8 cellular contexts compared by ENCODE assay signal in the genomic region with DNA sequence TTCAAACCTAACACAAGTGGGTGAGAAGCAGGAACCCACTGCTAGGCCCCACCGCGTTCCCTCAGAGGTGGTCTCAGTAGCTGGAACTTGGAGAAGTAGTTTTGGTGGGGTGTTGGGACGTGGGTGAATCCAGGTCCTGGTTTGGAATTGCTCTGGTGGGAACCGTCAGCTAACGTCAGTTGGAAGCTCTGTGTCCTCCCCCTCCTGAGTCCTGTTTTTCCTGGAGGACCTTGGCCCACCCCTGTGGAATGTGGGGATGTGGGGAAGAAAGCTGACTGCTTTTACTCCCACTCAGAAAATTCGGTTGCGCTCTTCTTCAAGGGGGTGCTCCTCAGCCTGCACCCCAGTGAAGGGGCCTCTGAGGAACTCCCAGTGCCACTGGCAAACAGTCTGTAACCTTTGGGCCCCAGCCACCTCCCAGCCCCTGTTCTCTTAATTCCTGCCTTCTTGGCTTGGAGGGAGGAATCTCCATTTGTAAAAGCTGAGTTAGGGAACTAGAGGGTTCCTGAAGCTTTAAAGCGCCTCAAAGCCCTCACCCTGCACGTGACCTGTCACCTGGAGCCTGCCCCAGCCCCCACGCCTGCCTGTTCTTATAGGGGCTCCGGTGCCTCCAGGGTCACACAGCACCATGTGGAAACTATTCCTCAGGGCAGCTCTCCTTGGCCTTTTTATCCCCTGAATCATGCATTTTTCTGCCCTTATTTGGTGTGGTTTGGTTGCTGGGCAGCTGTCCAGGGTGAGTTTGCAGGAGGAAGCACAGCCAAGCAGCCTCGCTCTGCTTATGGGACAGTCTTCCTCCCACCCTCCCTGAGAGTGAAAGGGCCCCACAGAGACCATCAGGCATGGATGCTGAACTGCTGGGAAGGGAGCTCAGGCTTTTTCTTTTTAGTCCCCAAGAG. TPM values are rescaled to one million over a fixed set of nuclear protein-coding genes. Genes with fewer than 3 reads are reported as not detected.
DNase-seq lines count a peak whose midpoint lies in the region; TF ChIP-seq lines count a peak whose summit lies in the region.

No MANE protein-coding gene starts in this region.

- TF ChIP-seq CTCF in WI38 (IDR thresholded peaks at IDR 0.05; ENCODE audit: low read depth, low read length) (0 out of 2 replicates have a peak, but pooled peaks have one; percentile 5), ovary (IDR thresholded peaks at IDR 0.05) (peak in 1 of 3 donors; percentile 11)

- H3K9me3 ChIP-seq in ovary, result no peaks in the 10 kb centered on the region

- H3K27ac ChIP-seq in ovary, result peak overlapping the region; percentile 87 to 92

- CTCF ChIA-PET in activated naive CD4-positive, alpha-beta T cell treated with anti-CD3 and anti-CD28 coated beads, Interleukin-2, amount 10 ng/mL, durations not matched to agents 7 days and 5 days (lab: Charles Lee), result interaction anchor here (0.8 to 5.8 kb wide), 12 partner anchors 7 to 208 kb away, joined by 3 to 76 read pairs (median 5); no protein-coding TSS in a partner anchor

- no peak overlapping the region for H3K27ac Mint-ChIP-seq in activated naive CD4-positive, alpha-beta T cell treated with anti-CD3 and anti-CD28 coated beads, Interleukin-2, amount 10 ng/mL, durations not matched to agents 7 days and 5 days

- H3K27me3 ChIP-seq in ovary, result no peaks in the 10 kb centered on the region

- no peak overlapping the region for H3K4me3 ChIP-seq in WI38 (ENCODE audit: low read depth, low read length)
- H3K4me3 ChIP-seq in ovary, result no peak overlapping the region

- TF ChIP-seq POLR2A in ovary (IDR thresholded peaks at IDR 0.05), result no peak

- intact Hi-C loops in ovary (cut with DNase I), result loop anchor here (5.0 to 10.0 kb wide), 4 partner anchors 62 to 207 kb away; a partner anchor contains a TSS

- WGBS in ovary, 3 donors, result 1 to 8% (median 3%) methylated on average over 12 of the region's 12 CpGs

- no peak overlapping the region for H3K4me3 Mint-ChIP-seq in activated naive CD4-positive, alpha-beta T cell treated with anti-CD3 and anti-CD28 coated beads, Interleukin-2, amount 10 ng/mL, durations not matched to agents 7 days and 5 days

- H3K36me3 Mint-ChIP-seq in activated naive CD4-positive, alpha-beta T cell treated with anti-CD3 and anti-CD28 coated beads, Interleukin-2, amount 10 ng/mL, durations not matched to agents 7 days and 5 days, result no peaks in the 10 kb centered on the region

- peak; percentile 66 for TF ChIP-seq EP300 in ovary (IDR thresholded peaks at IDR 0.05)

- H3K9me3 Mint-ChIP-seq in activated naive CD4-positive, alpha-beta T cell treated with anti-CD3 and anti-CD28 coated beads, Interleukin-2, amount 10 ng/mL, durations not matched to agents 7 days and 5 days, result no peaks in the 10 kb centered on the region

- peak; percentile 88 for DNase-seq in GM03348 (ENCODE audit: low spot score)
- DNase-seq in glomerular visceral epithelial cell (ENCODE audit: extremely low spot score), result peak; percentile 98
- DNase-seq in ovary, result peak; percentile 91 to 97 (median 95)
- no peak for DNase-seq in OCI-M2 (lab: John Stamatoyannopoulos, UW; ENCODE audit: unreplicated experiment)
- DNase-seq in NCI-H128 (lab: John Stamatoyannopoulos, UW; ENCODE audit: unreplicated experiment), result no peak
- no peak for DNase-seq in NCI-H1417 (lab: John Stamatoyannopoulos, UW)
- no peak for DNase-seq in activated naive CD4-positive, alpha-beta T cell treated with anti-CD3 and anti-CD28 coated beads, Interleukin-2, amount 10 ng/mL, durations not matched to agents 7 days and 5 days

- no peaks in the 10 kb centered on the region for H3K36me3 ChIP-seq in ovary

- peaks cover 59% of the 10 kb centered on the region for H3K4me1 ChIP-seq in ovary (ENCODE audit: insufficient read depth)

- peaks cover 57% of the 10 kb centered on the region for H3K27me3 Mint-ChIP-seq in activated naive CD4-positive, alpha-beta T cell treated with anti-CD3 and anti-CD28 coated beads, Interleukin-2, amount 10 ng/mL, durations not matched to agents 7 days and 5 days

- peaks cover 5% of the 10 kb centered on the region for H3K4me1 Mint-ChIP-seq in activated naive CD4-positive, alpha-beta T cell treated with anti-CD3 and anti-CD28 coated beads, Interleukin-2, amount 10 ng/mL, durations not matched to agents 7 days and 5 days

RNA-seq across cellular contexts. Expression of a gene that starts 16.2 kb away (rescaled TPM):
- total RNA-seq in ovary, result 10 to 100 TPM; 28.5 to 49.6 (median 40.0) TPM
- 10 to 100 TPM in 1 of 2 donors, 1 to 10 TPM in 1; 9.7 to 49.1 TPM for polyA plus RNA-seq in ovary

RNA-seq across cellular contexts. Expression of a gene that starts 32.9 kb away (rescaled TPM):
- 10 to 100 TPM in 1 of 7 donors, 1 to 10 TPM in 6; 4.3 to 16.7 (median 6.5) TPM for total RNA-seq in ovary
- 10 to 100 TPM in 1 of 2 donors, 1 to 10 TPM in 1; 2.1 to 18.1 TPM for polyA plus RNA-seq in ovary

RNA-seq across cellular contexts. Expression of a gene that starts 42.2 kb away (rescaled TPM):
- total RNA-seq in ovary, result 10 to 100 TPM; 13.8 to 51.2 (median 41.0) TPM
- 10 to 100 TPM; 22.6 to 37.6 TPM for polyA plus RNA-seq in ovary

RNA-seq across cellular contexts. Expression of a gene that starts 47.1 kb away (rescaled TPM):
- 10 to 100 TPM; 16.5 to 37.0 (median 24.4) TPM for total RNA-seq in ovary
- 10 to 100 TPM; 24.3 to 50.8 TPM for polyA plus RNA-seq in ovary

RNA-seq across cellular contexts. Expression of a gene that starts 57.7 kb away (rescaled TPM):
- 1 to 10 TPM; 1.4 to 5.3 (median 3.8) TPM for total RNA-seq in ovary
- polyA plus RNA-seq in ovary, result 1 to 10 TPM; 7.2 to 7.5 TPM

Comparison
In these comparisons a context has a peak if more than half of its experiments do, and no peak if none do; other contexts are left out.
1. DNase-seq: peak in GM03348 (single experiment), glomerular visceral epithelial cell (single experiment) and ovary (5 of 5); none in OCI-M2 (single experiment), NCI-H128 (single experiment), NCI-H1417 (0 of 3) and activated naive CD4-positive, alpha-beta T cell treated with anti-CD3 and anti-CD28 coated beads, Interleukin-2, amount 10 ng/mL, durations not matched to agents 7 days and 5 days (single experiment).